Comparison of ENCODE assay signal across 1 cellular context in the genomic region with DNA sequence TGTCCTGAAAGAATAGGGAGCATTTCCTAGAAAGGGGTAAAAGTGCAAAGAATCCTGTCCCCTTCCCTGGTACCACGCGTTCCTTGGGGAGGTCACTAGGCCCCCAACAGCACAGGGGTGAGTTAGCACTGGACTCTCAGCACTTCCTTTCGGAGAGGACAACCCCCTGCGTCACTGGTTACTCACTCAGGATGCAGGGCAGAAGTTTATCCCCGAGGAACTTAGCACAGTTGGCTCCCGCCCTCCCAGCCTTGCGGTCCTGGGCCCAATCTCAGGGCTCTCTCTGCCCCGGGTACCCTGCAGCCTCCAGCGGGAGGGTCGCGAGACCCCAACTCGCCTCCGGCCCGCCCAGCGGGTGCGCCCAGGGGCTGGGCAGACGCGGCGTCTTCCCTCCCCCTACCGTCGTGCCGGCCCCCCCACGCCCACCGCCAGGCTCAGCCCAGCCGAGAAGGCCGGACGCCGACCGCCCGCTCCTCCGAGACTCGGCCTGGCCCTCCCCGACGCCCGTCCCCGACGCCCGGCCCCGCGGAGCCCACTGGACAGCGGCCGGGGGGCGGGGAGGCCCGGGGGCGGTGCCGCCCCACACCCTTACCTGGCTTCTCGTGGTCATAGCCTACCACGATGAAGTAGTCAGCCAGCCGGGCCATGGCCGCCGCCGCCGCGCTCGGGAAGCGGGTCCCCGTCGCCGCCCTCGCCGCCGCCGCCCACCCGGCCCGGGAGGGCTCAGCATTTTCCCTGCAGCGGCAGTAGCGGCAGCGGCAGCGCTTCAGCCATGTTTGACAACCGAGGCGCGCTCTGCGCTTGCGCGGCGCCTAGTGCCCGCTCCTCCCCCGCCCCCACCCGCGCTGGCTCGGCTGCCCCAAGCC.
TF ChIP-seq lines count a peak whose summit lies in the region.

SBF2 (minus strand) TSS at position 797 of the 866 bp plus-strand sequence; CDS start at position 647, 150 bp downstream.

TF ChIP-seq in GM23338, 12 proteins besides CTCF, POLR2A, EP300 and RAD21 (continued from another document):
- TF ChIP-seq ZNF462 (CRISPR knock-in tag; IDR thresholded peaks at IDR 0.05) = no peak
- TF ChIP-seq EZH2phosphoT487 (IDR thresholded peaks at IDR 0.05; ENCODE audit: unreplicated experiment) = no peak
- TF ChIP-seq ZNF331 (CRISPR knock-in tag; IDR thresholded peaks at IDR 0.05; ENCODE audit: low read depth) = no peak
- TF ChIP-seq ETS1 (IDR thresholded peaks at IDR 0.05) = no peak
- TF ChIP-seq EZH2 (IDR thresholded peaks at IDR 0.05; ENCODE audit: low read depth, unreplicated experiment) = no peak
